Comparison of ENCODE assay signal across 18 cellular contexts in the genomic region with DNA sequence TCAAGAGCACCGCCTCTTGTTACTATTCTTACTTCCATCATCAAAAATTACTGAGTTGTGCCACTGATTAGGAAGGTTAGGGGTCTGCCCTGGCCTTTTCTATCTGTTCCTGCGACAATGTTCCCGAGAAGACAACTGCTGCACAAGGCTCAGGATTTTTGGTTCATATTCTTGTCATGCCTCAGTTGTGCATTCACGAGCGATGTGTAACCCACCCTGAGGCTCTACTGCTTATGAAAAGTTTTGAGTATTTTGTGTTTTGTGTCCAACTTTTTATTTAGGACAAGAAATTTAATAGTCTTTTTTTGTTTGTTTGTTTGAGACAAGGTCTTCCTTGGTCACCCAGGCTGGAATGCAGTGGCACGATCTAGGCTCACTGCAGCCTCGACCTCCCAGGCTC. TPM values are rescaled to one million over a fixed set of nuclear protein-coding genes. Genes with fewer than 3 reads are reported as not detected.
DNase-seq lines count a peak whose midpoint lies in the region; ATAC-seq and TF ChIP-seq lines count a peak whose summit lies in the region.
"Had no signal": no experiment of that assay in that cellular context is flagged by ENCODE, and none has a peak within 500 bp of the region (broad histone marks: within the 10 kb centered on the region; RNA-seq: fewer than 3 reads in every experiment).

No MANE protein-coding gene starts in this region.

- H3K4me1 Mint-ChIP-seq in activated naive CD4-positive, alpha-beta T cell treated with anti-CD3 and anti-CD28 coated beads, Interleukin-2, amount 50 U/mL, for 24 hours = peaks cover 29% of the 10 kb centered on the region
- peaks cover 41% of the 10 kb centered on the region for H3K4me1 Mint-ChIP-seq in central memory CD8-positive, alpha-beta T cell

- H3K9me3 Mint-ChIP-seq in activated naive CD4-positive, alpha-beta T cell treated with anti-CD3 and anti-CD28 coated beads, Interleukin-2, amount 50 U/mL, for 24 hours = no peaks in the 10 kb centered on the region
- no peaks in the 10 kb centered on the region for H3K9me3 Mint-ChIP-seq in central memory CD8-positive, alpha-beta T cell
- H3K9me3 Mint-ChIP-seq: activated naive CD4-positive, alpha-beta T cell treated with anti-CD3 and anti-CD28 coated beads for 36 hours had no signal

- H3K36me3 ChIP-seq in psoas muscle (ENCODE audit: insufficient read depth in 1 of 2, low read depth in 1 of 2) (no peaks in the 10 kb centered on the region), upper lobe of right lung (no peaks in the 10 kb centered on the region)

- H3K27ac ChIP-seq in psoas muscle = peak overlapping the region; percentile 86
- H3K27ac ChIP-seq in upper lobe of right lung = peak overlapping the region; percentile 96
- H3K27ac ChIP-seq: C4-2B had no signal

- H3K36me3 Mint-ChIP-seq in activated naive CD4-positive, alpha-beta T cell treated with anti-CD3 and anti-CD28 coated beads, Interleukin-2, amount 50 U/mL, for 24 hours = no peaks in the 10 kb centered on the region
- H3K36me3 Mint-ChIP-seq in central memory CD8-positive, alpha-beta T cell (ENCODE audit: insufficient read depth) = peaks cover 3% of the 10 kb centered on the region

- H3K4me1 ChIP-seq in psoas muscle = peaks cover 32% of the 10 kb centered on the region
- H3K4me1 ChIP-seq in upper lobe of right lung = peaks cover 77% of the 10 kb centered on the region

- no peak overlapping the region for H3K4me3 ChIP-seq in psoas muscle
- H3K4me3 ChIP-seq in upper lobe of right lung = no peak overlapping the region

- peak overlapping the region; percentile 43 for H3K27ac Mint-ChIP-seq in activated naive CD4-positive, alpha-beta T cell treated with anti-CD3 and anti-CD28 coated beads, Interleukin-2, amount 50 U/mL, for 24 hours
- peak overlapping the region; percentile 58 for H3K27ac Mint-ChIP-seq in central memory CD8-positive, alpha-beta T cell (ENCODE audit: low read depth)
- H3K27ac Mint-ChIP-seq: activated naive CD4-positive, alpha-beta T cell treated with anti-CD3 and anti-CD28 coated beads for 36 hours had no signal

- no peaks in the 10 kb centered on the region for H3K27me3 ChIP-seq in psoas muscle (ENCODE audit: insufficient read depth in 3 of 3, low read length in 2 of 3)
- H3K27me3 ChIP-seq in upper lobe of right lung = no peaks in the 10 kb centered on the region

- 86 to 94% (median 90%) methylated on average over 7 of the region's 7 CpGs for WGBS in psoas muscle, 3 donors

- intact Hi-C loops in psoas muscle (cut with DNase I) = no loop called here
- intact Hi-C loops in upper lobe of right lung (cut with DNase I) = no loop called here

- no peak for DNase-seq in activated naive CD4-positive, alpha-beta T cell treated with Interleukin-2 at 50 U/mL for 16 hours
- DNase-seq in central memory CD8-positive, alpha-beta T cell (ENCODE audit: low spot score in 2 of 2) = no peak
- DNase-seq in psoas muscle = no peak
- DNase-seq in upper lobe of right lung = no peak
- DNase-seq in GM03348 (ENCODE audit: low spot score) = no peak
- DNase-seq in activated T-cell treated with anti-CD3 and anti-CD28 coated beads, Interleukin-2, amount 50 U/mL, for 48 hours = no peak
- DNase-seq: activated CD4-positive, alpha-beta T cell treated with anti-CD3 and anti-CD28 coated beads for 4 hours; activated naive CD4-positive, alpha-beta T cell treated with anti-CD3 and anti-CD28 coated beads for 36 hours; effector CD4-positive, alpha-beta T cell; hippocampal formation; Kasumi-1; kidney; NCI-H1105 treated with DMSO at 0.1 percent for 48 hours; NCI-H82; stimulated activated CD4-positive, alpha-beta T cell treated with anti-CD3 and anti-CD28 coated beads, Interleukin-4, amount 100 ng/mL, for 24 hours had no signal

- H3K9me3 ChIP-seq in psoas muscle = no peaks in the 10 kb centered on the region
- no peaks in the 10 kb centered on the region for H3K9me3 ChIP-seq in upper lobe of right lung

- TF ChIP-seq CTCF in psoas muscle (IDR thresholded peaks at IDR 0.05) (no peak), upper lobe of right lung (IDR thresholded peaks at IDR 0.05) (no peak)

- H3K27me3 Mint-ChIP-seq in activated naive CD4-positive, alpha-beta T cell treated with anti-CD3 and anti-CD28 coated beads, Interleukin-2, amount 50 U/mL, for 24 hours = no peaks in the 10 kb centered on the region
- H3K27me3 Mint-ChIP-seq in central memory CD8-positive, alpha-beta T cell = no peaks in the 10 kb centered on the region

- H3K4me3 Mint-ChIP-seq in activated naive CD4-positive, alpha-beta T cell treated with anti-CD3 and anti-CD28 coated beads, Interleukin-2, amount 50 U/mL, for 24 hours = no peak overlapping the region
- H3K4me3 Mint-ChIP-seq in central memory CD8-positive, alpha-beta T cell = no peak overlapping the region
- H3K4me3 Mint-ChIP-seq: activated naive CD4-positive, alpha-beta T cell treated with anti-CD3 and anti-CD28 coated beads for 36 hours had no signal

- ATAC-seq in central memory CD8-positive, alpha-beta T cell (replicated peaks; ENCODE audit: extremely low read depth, poor library complexity, severe bottlenecking) = no peak
- ATAC-seq in psoas muscle = no peak
- ATAC-seq in upper lobe of right lung = no peak
- ATAC-seq in HG02588 (IDR thresholded peaks at IDR 0.05; ENCODE audit: unreplicated experiment) = no peak

RNA-seq across cellular contexts. Expression of a gene that starts 23.1 kb away (rescaled TPM):
- 10 to 100 TPM; 27.7 to 44.7 (median 38.4) TPM for total RNA-seq in psoas muscle
- polyA plus RNA-seq in psoas muscle = 10 to 100 TPM; 45.2 to 71.4 (median 48.6) TPM
- 351 TPM for total RNA-seq in upper lobe of right lung

RNA-seq across cellular contexts. Expression of a gene that starts 54.5 kb away (rescaled TPM):
- 10 to 100 TPM; 34.1 to 60.1 (median 56.3) TPM for total RNA-seq in psoas muscle
- polyA plus RNA-seq in psoas muscle = 10 to 100 TPM; 17.6 to 46.2 (median 33.5) TPM
- total RNA-seq in upper lobe of right lung = 72.5 TPM
